In the genomic region with DNA sequence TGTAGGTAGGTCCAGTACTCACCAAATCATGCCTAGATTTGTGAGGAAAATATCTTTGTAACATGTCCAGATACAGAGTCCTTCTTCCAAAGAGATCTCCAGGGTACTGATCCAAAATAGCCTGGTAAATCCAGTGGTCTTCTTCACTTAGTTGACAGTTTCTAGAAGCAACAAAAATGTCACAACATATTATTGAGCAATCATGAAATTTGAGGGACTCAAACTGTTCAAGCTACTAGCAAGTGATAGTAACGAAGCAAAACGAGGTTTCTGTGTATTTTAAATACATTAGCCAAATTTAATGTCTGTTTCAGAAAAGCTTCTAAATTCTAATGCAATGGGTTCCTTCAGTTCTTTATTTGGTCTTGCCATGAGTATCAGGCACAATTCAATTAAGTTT, we compare ENCODE assay signal across 27 cellular contexts.
"Had no signal": no experiment of that assay in that cellular context is flagged by ENCODE, and none has a peak within 500 bp of the region (broad histone marks: within the 10 kb centered on the region; RNA-seq: fewer than 3 reads in every experiment).

No MANE protein-coding gene starts in this region.

- H3K27ac ChIP-seq: left ventricle myocardium inferior, neural progenitor cell, ovary, right atrium auricular region, skin epidermis, stomach, testis, thyroid gland, transverse colon, upper lobe of left lung, vagina had no signal

- H2AFZ ChIP-seq: neural progenitor cell had no signal

- H3K36me3 ChIP-seq: left ventricle myocardium inferior, neural progenitor cell, ovary, right atrium auricular region, stomach, thyroid gland, transverse colon, upper lobe of left lung, vagina had no signal

- DNase-seq: hypothalamus; immature natural killer cell; kidney; left ventricle myocardium inferior; mesendoderm; naive B cell; natural killer cell; nephron progenitor cell; ovary; stimulated activated CD4-positive, alpha-beta T cell treated with anti-CD3 and anti-CD28 coated beads, Interleukin-12 subunit alpha, Interleukin-12 subunit beta, amount 100 ng/mL, for 4 hours; stimulated activated CD4-positive, alpha-beta T cell treated with anti-CD3 and anti-CD28 coated beads, Interleukin-15, amount 100 ng/mL, for 24 hours; stimulated activated CD4-positive, alpha-beta T cell treated with anti-CD3 and anti-CD28 coated beads, Interleukin-2, amount 100 ng/mL, for 24 hours; stimulated activated CD4-positive, alpha-beta T cell treated with anti-CD3 and anti-CD28 coated beads, Interleukin-4, amount 100 ng/mL, for 1 hour; stimulated activated naive B cell treated with anti-CD40 and anti-IgM and Interleukin-4, amounts not matched to agents 10 μg/mL and 1 μg/mL and 100 μg/mL, for 72 hours; stimulated activated naive CD8-positive, alpha-beta T cell treated with anti-CD3 and anti-CD28 coated beads, Interleukin-15, Interleukin-2, amounts not matched to agents 100 U/mL and 50 U/mL, for 24 hours; stomach; testis; thyroid gland; transverse colon; upper lobe of left lung had no signal

- H3K9me3 ChIP-seq: left ventricle myocardium inferior, ovary, right atrium auricular region, stomach, testis, thyroid gland, transverse colon, upper lobe of left lung, vagina had no signal

- ATAC-seq: natural killer cell; sciatic nerve; stimulated activated naive CD8-positive, alpha-beta T cell treated with anti-CD3 and anti-CD28 coated beads, Interleukin-15, Interleukin-2, amounts not matched to agents 100 U/mL and 50 U/mL, for 24 hours had no signal

- H3K27me3 ChIP-seq: neural progenitor cell, ovary, right atrium auricular region, stomach, testis, thyroid gland, transverse colon, upper lobe of left lung, vagina had no signal

- H3K4me2 ChIP-seq: neural progenitor cell had no signal

- H3K4me1 ChIP-seq: left ventricle myocardium inferior, neural progenitor cell, right atrium auricular region, testis, thyroid gland, transverse colon, upper lobe of left lung, vagina had no signal

- H3K9ac ChIP-seq: neural progenitor cell had no signal

- FAIRE-seq: islet of Langerhans, kidney had no signal

- H3K4me3 ChIP-seq: left ventricle myocardium inferior, lung, neural progenitor cell, ovary, right atrium auricular region, skin epidermis, stomach, testis, thyroid gland, transverse colon, upper lobe of left lung, vagina had no signal
